In the genomic region with DNA sequence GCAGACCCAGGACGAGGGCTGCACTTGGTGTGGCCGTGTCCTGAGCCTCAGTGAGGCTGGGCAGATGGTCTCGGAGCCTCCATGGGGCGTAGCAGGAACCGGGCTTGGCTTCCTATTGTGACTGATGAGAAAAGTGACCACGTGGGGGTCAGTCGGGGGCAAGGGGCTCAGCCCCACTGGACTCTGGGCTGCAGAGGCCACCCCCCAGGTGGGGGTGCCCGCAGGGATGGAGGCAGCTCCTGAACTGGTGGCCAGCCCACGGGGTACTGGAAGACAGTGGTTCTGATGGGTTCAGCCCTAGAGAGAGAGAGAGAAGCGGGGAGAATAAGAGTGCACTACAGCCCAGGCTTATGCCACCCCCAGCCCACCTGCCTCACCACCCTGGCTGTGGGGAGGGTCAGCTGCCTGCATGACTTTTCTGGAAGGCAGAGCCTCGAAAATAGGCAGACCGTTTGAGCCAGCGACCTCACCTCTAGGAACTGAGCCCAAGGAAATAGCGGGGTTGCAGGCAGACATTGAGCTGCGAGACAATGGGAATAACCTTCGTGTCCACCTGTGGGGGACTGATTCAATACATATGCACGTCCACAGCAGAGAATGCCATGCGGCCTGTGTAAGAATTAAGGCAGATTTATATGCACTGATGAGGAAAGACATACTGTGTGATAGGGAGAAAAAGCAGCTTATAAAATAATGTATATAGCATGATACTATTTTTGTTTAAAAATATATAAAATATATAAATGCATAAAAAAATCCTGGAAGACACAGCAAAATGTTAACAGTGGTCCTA, we compare ENCODE assay signal across 7 cellular contexts. TPM values are rescaled to one million over a fixed set of nuclear protein-coding genes. Genes with fewer than 3 reads are reported as not detected.
"Had no signal": no experiment of that assay in that cellular context is flagged by ENCODE, and none has a peak within 500 bp of the region (broad histone marks: within the 10 kb centered on the region; RNA-seq: fewer than 3 reads in every experiment).

No MANE protein-coding gene starts in this region.

- H3K27ac Mint-ChIP-seq: GM23338 had no signal

- H3K36me3 ChIP-seq: HAP-1 had no signal

- H3K9me3 ChIP-seq: HAP-1 had no signal

- H3K4me1 ChIP-seq: HAP-1 had no signal

- H3K4me3 ChIP-seq: GM23338, HAP-1, K562 had no signal

- H3K9me3 Mint-ChIP-seq: GM23338 had no signal

- H3K4me3 Mint-ChIP-seq: GM23338 had no signal

- DNase-seq: IMR-90, KG1 had no signal

- H2AFZ ChIP-seq: GM23338 had no signal

- H3K4me2 ChIP-seq: GM23338 had no signal

- ATAC-seq: GM23338, HCT116, K562 had no signal

RNA-seq across cellular contexts. Expression of a gene that starts 11.5 kb away (rescaled TPM):
- total RNA-seq: HT-29, K562 had no signal
- polyA plus RNA-seq: K562 had no signal
